8 cellular contexts compared by ENCODE assay signal in the genomic region with DNA sequence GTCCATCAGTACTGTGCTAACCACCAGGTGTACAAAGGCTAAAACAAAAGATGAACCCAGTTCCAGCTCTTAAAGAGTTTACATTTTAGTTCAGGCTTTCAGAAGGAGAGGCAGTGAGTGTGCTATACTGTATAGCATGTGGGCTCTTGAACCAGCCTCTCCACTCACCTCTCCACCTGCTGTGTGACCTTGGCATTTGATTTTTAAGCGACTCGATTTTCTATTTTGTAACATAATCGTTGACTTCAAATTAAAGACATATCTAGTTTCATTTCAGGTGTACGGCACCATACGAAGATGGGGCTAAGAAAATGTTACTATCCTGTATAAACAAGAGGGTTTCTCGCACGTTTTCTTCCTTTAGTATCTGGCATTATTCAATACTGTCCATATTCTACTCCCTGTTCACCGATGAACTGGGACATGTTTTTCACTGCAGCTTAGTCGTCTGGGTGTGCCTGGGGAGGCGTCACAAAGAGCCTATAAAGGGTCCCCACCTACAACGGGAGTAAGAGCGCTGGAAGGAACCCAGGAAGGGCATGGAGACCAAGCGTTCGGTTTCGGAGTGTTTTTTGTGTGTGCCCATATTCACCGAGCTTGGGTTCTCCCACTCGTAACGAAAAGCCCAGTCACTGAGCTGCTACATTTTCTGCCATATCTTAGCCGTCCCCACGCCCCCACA. TPM values are rescaled to one million over a fixed set of nuclear protein-coding genes. Genes with fewer than 3 reads are reported as not detected.
DNase-seq lines count a peak whose midpoint lies in the region; ATAC-seq, FAIRE-seq and TF ChIP-seq lines count a peak whose summit lies in the region.

No MANE protein-coding gene starts in this region.

- peak; percentile 78 for DNase-seq in DMS53 (lab: John Stamatoyannopoulos, UW)
- peak; percentile 27 for DNase-seq in HT1080 (ENCODE audit: low read depth)
- peak; percentile 59 to 69 for DNase-seq in SHP77 (lab: John Stamatoyannopoulos, UW)
- no peak for DNase-seq in epithelial cell of prostate (ENCODE audit: low read depth, low spot score)
- no peak for DNase-seq in natural killer cell
- DNase-seq in H54 (ENCODE audit: insufficient read length, low spot score): no peak
- DNase-seq in pons (ENCODE audit: low spot score): no peak

- no peak for FAIRE-seq in H54 (lab: Jason Lieb, UNC)

- no peaks in the 10 kb centered on the region for H3K9me3 Mint-ChIP-seq in natural killer cell

- H3K4me3 Mint-ChIP-seq in natural killer cell: peak overlapping the region; percentile 100

- ATAC-seq in GM21423 (IDR thresholded peaks at IDR 0.05; ENCODE audit: unreplicated experiment) (peak; percentile 7), natural killer cell (peak in 1 of 3 donors; percentile 13)

- intact Hi-C loops in natural killer cell (cut with micrococcal nuclease): no loop called here

- H3K36me3 Mint-ChIP-seq in natural killer cell: peaks cover 10% of the 10 kb centered on the region

- no peak for TF ChIP-seq CTCF in natural killer cell (IDR thresholded peaks at IDR 0.05)

- TF ChIP-seq POLR2A in H54 (IDR thresholded peaks at IDR 0.05; ENCODE audit: low read depth, low read length): no peak

- peaks cover 45% of the 10 kb centered on the region in 2 donors for H3K4me1 Mint-ChIP-seq in natural killer cell

- peak overlapping the region; percentile 99 to 100 for H3K27ac Mint-ChIP-seq in natural killer cell

- H3K27ac ChIP-seq in epithelial cell of prostate: peak overlapping the region; percentile 92

- H3K27me3 Mint-ChIP-seq in natural killer cell (ENCODE audit: low read depth in 2 of 2): no peaks in the 10 kb centered on the region

RNA-seq across cellular contexts. Expression of gene USP15, which starts 0.8 kb away (rescaled TPM):
- total RNA-seq in HT1080 (2014; rRNA removed; shearing (Covaris generic)): 38.2 and 58.4 TPM in 2 replicates
- polyA plus RNA-seq in HT1080 (2015; cell fraction: cytosol; rRNA removed): 37.9 and 38.2 TPM in 2 replicates
- 113 and 114 TPM in 2 replicates for polyA plus RNA-seq in HT1080 (2015; cell fraction: nucleus; rRNA removed)
- total RNA-seq in natural killer cell: 100 to 1,000 TPM; 188 to 251 (median 197) TPM

Comparison
In these comparisons a context has a peak if more than half of its experiments do, and no peak if none do; other contexts are left out.
1. DNase-seq: peak in DMS53 (single experiment), HT1080 (single experiment) and SHP77 (2 of 2); none in epithelial cell of prostate (single experiment), natural killer cell (single experiment), H54 (single experiment) and pons (single experiment).